Comparison of ENCODE assay signal across 9 cellular contexts in the genomic region with DNA sequence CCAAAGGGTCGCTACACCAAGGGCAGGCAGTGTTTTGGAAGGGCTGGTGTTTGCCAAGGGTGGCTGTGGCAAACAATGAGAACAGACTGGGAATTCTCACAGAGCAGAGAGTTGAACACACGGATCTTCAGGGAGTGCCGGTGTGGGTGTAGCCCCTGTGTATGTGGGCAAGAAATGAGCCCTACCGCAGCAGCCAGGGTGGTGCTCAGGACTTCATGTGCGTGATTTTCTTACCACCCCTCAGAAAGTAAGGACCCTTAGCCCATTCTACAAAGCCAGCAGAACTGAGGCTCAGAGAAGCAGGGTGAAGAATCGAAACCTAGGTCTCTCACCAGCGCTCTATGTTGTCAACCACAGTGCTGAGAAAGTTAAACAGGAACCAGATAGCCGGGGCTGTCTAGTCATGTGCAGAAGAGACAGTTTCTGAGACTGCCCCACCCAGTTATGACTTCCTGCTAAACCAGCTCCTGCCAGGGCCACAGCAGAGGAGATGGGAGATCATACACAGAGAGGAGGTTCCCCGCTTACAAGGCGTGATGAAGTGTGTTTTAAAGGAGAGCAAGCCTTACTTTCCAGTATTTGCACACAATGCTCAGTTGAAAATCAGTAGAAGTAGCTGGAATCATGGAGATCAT. TPM values are rescaled to one million over a fixed set of nuclear protein-coding genes. Genes with fewer than 3 reads are reported as not detected.
A peak's percentile ranks its signal among the peaks of the same experiment; 100 is the strongest.
DNase-seq lines count a peak whose midpoint lies in the region; ATAC-seq, FAIRE-seq and TF ChIP-seq lines count a peak whose summit lies in the region.
"Had no signal": no experiment of that assay in that cellular context is flagged by ENCODE, and none has a peak within 500 bp of the region (broad histone marks: within the 10 kb centered on the region; RNA-seq: fewer than 3 reads in every experiment).

No MANE protein-coding gene starts in this region.

- intact Hi-C loops in Caco-2 (cut with micrococcal nuclease; ENCODE audit: unreplicated experiment) = no loop called here
- intact Hi-C loops in activated CD4-positive, alpha-beta T cell treated with anti-CD3 and anti-CD28 coated beads for 36 hours (cut with DNase I, micrococcal nuclease) = loop anchor here (1.0 kb wide), 3 partner anchors 9 to 38 kb away; no protein-coding TSS in a partner anchor
- intact Hi-C loops in pancreas (cut with DNase I) = no loop called here
- intact Hi-C loops in aorta (cut with DNase I) = no loop called here

- peaks cover 15% of the 10 kb centered on the region for H3K4me1 ChIP-seq in Caco-2
- peaks cover 0 to 8% (median 0%) of the 10 kb centered on the region in 3 donors for H3K4me1 ChIP-seq in pancreas
- H3K4me1 ChIP-seq in aorta (ENCODE audit: control insufficient read depth in 1 of 2, insufficient read depth in 2 of 2, low read length in 2 of 2) = no peaks in the 10 kb centered on the region

- CTCF ChIA-PET in Caco-2 (lab: Charles Lee) = no interaction called here
- CTCF ChIA-PET in activated CD4-positive, alpha-beta T cell treated with anti-CD3 and anti-CD28 coated beads for 36 hours (lab: Charles Lee) = interaction anchor here (0.9 to 1.1 kb wide), 2 partner anchors 9 to 10 kb away, joined by 3 to 4 read pairs; no protein-coding TSS in a partner anchor
- CTCF ChIA-PET in HEK293T (lab: Yijun Ruan, JAX) = no interaction called here

- peaks cover 5% of the 10 kb centered on the region for H3K36me3 Mint-ChIP-seq in Caco-2 (ENCODE audit: insufficient read depth, unreplicated experiment)
- H3K36me3 Mint-ChIP-seq in IgD-negative memory B cell = peaks cover 6% of the 10 kb centered on the region
- peaks cover 8% of the 10 kb centered on the region for H3K36me3 Mint-ChIP-seq in activated CD4-positive, alpha-beta T cell treated with anti-CD3 and anti-CD28 coated beads for 36 hours (ENCODE audit: low read depth)
- H3K36me3 Mint-ChIP-seq in effector memory CD8-positive, alpha-beta T cell (ENCODE audit: insufficient read depth) = peaks cover 14% of the 10 kb centered on the region

- peak; percentile 52 to 56 for DNase-seq in Caco-2
- peak; percentile 80 for DNase-seq in activated CD4-positive, alpha-beta T cell treated with anti-CD3 and anti-CD28 coated beads for 36 hours
- peak; percentile 61 to 77 (median 64) for DNase-seq in effector memory CD8-positive, alpha-beta T cell
- peak in 1 of 6 donors; percentile 46 for DNase-seq in pancreas
- peak; percentile 36 to 66 for DNase-seq in aorta
- DNase-seq in HEK293T (ENCODE audit: extremely low spot score) = no peak

- H3K27ac Mint-ChIP-seq in Caco-2 (ENCODE audit: unreplicated experiment) = peak overlapping the region; percentile 97
- H3K27ac Mint-ChIP-seq in IgD-negative memory B cell = peak overlapping the region; percentile 85 to 98 (median 97)
- H3K27ac Mint-ChIP-seq in activated CD4-positive, alpha-beta T cell treated with anti-CD3 and anti-CD28 coated beads for 36 hours = peak overlapping the region; percentile 90
- peak overlapping the region; percentile 97 for H3K27ac Mint-ChIP-seq in effector memory CD8-positive, alpha-beta T cell

- peak overlapping the region in 2 of 4 donors; percentile 66 to 70 for H3K27ac ChIP-seq in pancreas
- H3K27ac ChIP-seq in aorta (ENCODE audit: low read depth in 1 of 2, low read length in 2 of 2) = no peak overlapping the region

- H3K4me3 Mint-ChIP-seq in Caco-2 (ENCODE audit: unreplicated experiment) = peak overlapping the region; percentile 48
- H3K4me3 Mint-ChIP-seq in IgD-negative memory B cell = peak overlapping the region; percentile 69 to 95 (median 82)
- H3K4me3 Mint-ChIP-seq in activated CD4-positive, alpha-beta T cell treated with anti-CD3 and anti-CD28 coated beads for 36 hours = peak overlapping the region; percentile 57
- H3K4me3 Mint-ChIP-seq in effector memory CD8-positive, alpha-beta T cell = peak overlapping the region; percentile 75

- H3K36me3 ChIP-seq in Caco-2 (ENCODE audit: control insufficient read depth, insufficient read depth, low read length) = no peaks in the 10 kb centered on the region
- H3K36me3 ChIP-seq in pancreas = no peaks in the 10 kb centered on the region
- no peaks in the 10 kb centered on the region for H3K36me3 ChIP-seq in aorta (ENCODE audit: control insufficient read depth in 1 of 2, insufficient read depth in 2 of 2, low read length in 1 of 2)

- H3K27me3 ChIP-seq in Caco-2 (replicated peaks; ENCODE audit: control insufficient read depth, insufficient read depth, low read length) (no peaks in the 10 kb centered on the region), pancreas (no peaks in the 10 kb centered on the region), aorta (ENCODE audit: control insufficient read depth in 1 of 2, insufficient read depth in 2 of 2, low read length in 1 of 2) (no peaks in the 10 kb centered on the region)

- ATAC-seq in GM21423 (IDR thresholded peaks at IDR 0.05; ENCODE audit: unreplicated experiment) (peak; percentile 97), pancreas (peak; percentile 47 to 91 (median 87)), aorta (ENCODE audit: low FRiP score) (peak; percentile 46)
- peak; percentile 96 for ATAC-seq in activated CD4-positive, alpha-beta T cell treated with anti-CD3 and anti-CD28 coated beads for 36 hours
- ATAC-seq in effector memory CD8-positive, alpha-beta T cell (replicated peaks) = peak; percentile 99

- H3K4me1 Mint-ChIP-seq in Caco-2 (ENCODE audit: low read depth, unreplicated experiment) = peaks cover 21% of the 10 kb centered on the region
- peaks cover 28 to 47% (median 37%) of the 10 kb centered on the region in 3 donors for H3K4me1 Mint-ChIP-seq in IgD-negative memory B cell
- H3K4me1 Mint-ChIP-seq in activated CD4-positive, alpha-beta T cell treated with anti-CD3 and anti-CD28 coated beads for 36 hours = peaks cover 47% of the 10 kb centered on the region
- peaks cover 22 to 23% of the 10 kb centered on the region in 2 donors for H3K4me1 Mint-ChIP-seq in effector memory CD8-positive, alpha-beta T cell (ENCODE audit: low read depth in 2 of 2)

- H3K4me3 ChIP-seq in Caco-2 (ENCODE audit: low read depth, low read length) = no peak overlapping the region
- H3K4me3 ChIP-seq in pancreas = peak overlapping the region in 1 of 4 donors; percentile 30
- no peak overlapping the region for H3K4me3 ChIP-seq in aorta (ENCODE audit: low read length in 2 of 2)

- no peaks in the 10 kb centered on the region for H3K9me3 ChIP-seq in Caco-2
- no peaks in the 10 kb centered on the region for H3K9me3 ChIP-seq in pancreas
- H3K9me3 ChIP-seq in aorta (ENCODE audit: control insufficient read depth, low read length) = no peaks in the 10 kb centered on the region

- BruUV-seq in Caco-2 (replicated peaks; lab: Mats Ljungman, UMichigan) = no TSS peak

- H3K27me3 Mint-ChIP-seq in Caco-2 (ENCODE audit: insufficient read depth, unreplicated experiment) (no peaks in the 10 kb centered on the region), IgD-negative memory B cell (no peaks in the 10 kb centered on the region)
- no peaks in the 10 kb centered on the region for H3K27me3 Mint-ChIP-seq in activated CD4-positive, alpha-beta T cell treated with anti-CD3 and anti-CD28 coated beads for 36 hours
- H3K27me3 Mint-ChIP-seq in effector memory CD8-positive, alpha-beta T cell = no peaks in the 10 kb centered on the region

- FAIRE-seq in pancreas (lab: Jason Lieb, UNC) = no peak
- FAIRE-seq: H1 had no signal

- POLR2A ChIA-PET in Caco-2 (lab: Charles Lee) = interaction anchor here (1.0 kb wide), 1 partner anchor 22 kb away, joined by 17 read pairs; a partner anchor contains a TSS
- POLR2A ChIA-PET in activated CD4-positive, alpha-beta T cell treated with anti-CD3 and anti-CD28 coated beads for 36 hours (lab: Charles Lee) = interaction anchor here (1.0 to 2.0 kb wide), 3 partner anchors 12 to 22 kb away, joined by 5 to 18 read pairs (median 15); a partner anchor contains a TSS
- POLR2A ChIA-PET in HEK293T (lab: Yijun Ruan, JAX) = no interaction called here

- no peak for TF ChIP-seq CTCF in Caco-2 (IDR thresholded peaks at IDR 0.05; ENCODE audit: insufficient read depth in 1 of 2, low read depth in 1 of 2, low read length in 1 of 2, severe bottlenecking in 1 of 2, unreplicated experiment in 1 of 2)
- no peak for TF ChIP-seq CTCF in pancreas (IDR thresholded peaks at IDR 0.05)

- H3K9me3 Mint-ChIP-seq in Caco-2 (ENCODE audit: unreplicated experiment) (no peaks in the 10 kb centered on the region), IgD-negative memory B cell (no peaks in the 10 kb centered on the region)
- peaks cover 3% of the 10 kb centered on the region for H3K9me3 Mint-ChIP-seq in activated CD4-positive, alpha-beta T cell treated with anti-CD3 and anti-CD28 coated beads for 36 hours (ENCODE audit: low read depth)
- no peaks in the 10 kb centered on the region for H3K9me3 Mint-ChIP-seq in effector memory CD8-positive, alpha-beta T cell

- 32% methylated on average over 10 of the region's 10 CpGs for WGBS in pancreas, 2 donors
- 67 to 72% methylated on average over 10 of the region's 10 CpGs for WGBS in aorta, 2 donors

TF ChIP-seq in HEK293T, 16 proteins besides CTCF, POLR2A, EP300 and RAD21:
- no peak for TF ChIP-seq ELF4 (IDR thresholded peaks at IDR 0.05)
- TF ChIP-seq FOXM1 (IDR thresholded peaks at IDR 0.05; ENCODE audit: borderline replicate concordance) = no peak
- no peak for TF ChIP-seq SP1 (IDR thresholded peaks at IDR 0.05)
- TF ChIP-seq, protein P1, sequence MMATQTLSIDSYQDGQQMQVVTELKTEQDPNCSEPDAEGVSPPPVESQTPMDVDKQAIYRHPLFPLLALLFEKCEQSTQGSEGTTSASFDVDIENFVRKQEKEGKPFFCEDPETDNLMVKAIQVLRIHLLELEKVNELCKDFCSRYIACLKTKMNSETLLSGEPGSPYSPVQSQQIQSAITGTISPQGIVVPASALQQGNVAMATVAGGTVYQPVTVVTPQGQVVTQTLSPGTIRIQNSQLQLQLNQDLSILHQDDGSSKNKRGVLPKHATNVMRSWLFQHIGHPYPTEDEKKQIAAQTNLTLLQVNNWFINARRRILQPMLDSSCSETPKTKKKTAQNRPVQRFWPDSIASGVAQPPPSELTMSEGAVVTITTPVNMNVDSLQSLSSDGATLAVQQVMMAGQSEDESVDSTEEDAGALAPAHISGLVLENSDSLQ (IDR thresholded peaks at IDR 0.05) = no peak
- TF ChIP-seq TARDBP (IDR thresholded peaks at IDR 0.05) = no peak
- no peak for TF ChIP-seq FOXA1 (IDR thresholded peaks at IDR 0.05)
- TF ChIP-seq L3MBTL2 (conservative IDR thresholded peaks at IDR 0.05) = no peak
- no peak for TF ChIP-seq BHLHE40 (IDR thresholded peaks at IDR 0.05; ENCODE audit: borderline replicate concordance)
- TF ChIP-seq SUZ12 (IDR thresholded peaks at IDR 0.05) = no peak
- TF ChIP-seq ARNT (IDR thresholded peaks at IDR 0.05) = no peak
- TF ChIP-seq LEF1 (IDR thresholded peaks at IDR 0.05; ENCODE audit: borderline replicate concordance) = no peak
- TF ChIP-seq CTBP1 (IDR thresholded peaks at IDR 0.05; ENCODE audit: borderline replicate concordance) = no peak
- TF ChIP-seq FOXK2 (IDR thresholded peaks at IDR 0.05) = no peak

RNA-seq across cellular contexts. Expression of a gene that starts 21.9 kb away (rescaled TPM):
- 21.6 and 23.3 TPM in 2 replicates for total RNA-seq in Caco-2 (2022)
- 41.7 TPM for polyA plus RNA-seq in IgD-negative memory B cell
- 10 to 100 TPM; 23.9 to 25.0 TPM for total RNA-seq in activated CD4-positive, alpha-beta T cell treated with anti-CD3 and anti-CD28 coated beads for 36 hours
- 10 to 100 TPM in 5 of 6 donors, 1 to 10 TPM in 1; 8.4 to 19.8 (median 10.9) TPM for total RNA-seq in pancreas
- polyA plus RNA-seq in pancreas = 10 to 100 TPM in 1 of 2 donors, 1 to 10 TPM in 1; 8.1 to 10.2 TPM
- 10 to 100 TPM; 38.7 to 45.2 TPM for total RNA-seq in aorta
- polyA plus RNA-seq in aorta = 10 to 100 TPM; 12.0 to 18.3 TPM

Comparison
In these comparisons a context has a peak if more than half of its experiments do, and no peak if none do; other contexts are left out.
1. ATAC-seq: peak in every context shown above with its lines; median percentile 99 in effector memory CD8-positive, alpha-beta T cell; 97 in GM21423; 96 in activated CD4-positive, alpha-beta T cell treated with anti-CD3 and anti-CD28 coated beads for 36 hours; 87 in pancreas; 46 in aorta.
2. intact Hi-C loops: an anchor here in activated CD4-positive, alpha-beta T cell treated with anti-CD3 and anti-CD28 coated beads for 36 hours (1.0 kb wide); none called in Caco-2, pancreas and aorta.